9 cellular contexts compared by ENCODE assay signal in the genomic region with DNA sequence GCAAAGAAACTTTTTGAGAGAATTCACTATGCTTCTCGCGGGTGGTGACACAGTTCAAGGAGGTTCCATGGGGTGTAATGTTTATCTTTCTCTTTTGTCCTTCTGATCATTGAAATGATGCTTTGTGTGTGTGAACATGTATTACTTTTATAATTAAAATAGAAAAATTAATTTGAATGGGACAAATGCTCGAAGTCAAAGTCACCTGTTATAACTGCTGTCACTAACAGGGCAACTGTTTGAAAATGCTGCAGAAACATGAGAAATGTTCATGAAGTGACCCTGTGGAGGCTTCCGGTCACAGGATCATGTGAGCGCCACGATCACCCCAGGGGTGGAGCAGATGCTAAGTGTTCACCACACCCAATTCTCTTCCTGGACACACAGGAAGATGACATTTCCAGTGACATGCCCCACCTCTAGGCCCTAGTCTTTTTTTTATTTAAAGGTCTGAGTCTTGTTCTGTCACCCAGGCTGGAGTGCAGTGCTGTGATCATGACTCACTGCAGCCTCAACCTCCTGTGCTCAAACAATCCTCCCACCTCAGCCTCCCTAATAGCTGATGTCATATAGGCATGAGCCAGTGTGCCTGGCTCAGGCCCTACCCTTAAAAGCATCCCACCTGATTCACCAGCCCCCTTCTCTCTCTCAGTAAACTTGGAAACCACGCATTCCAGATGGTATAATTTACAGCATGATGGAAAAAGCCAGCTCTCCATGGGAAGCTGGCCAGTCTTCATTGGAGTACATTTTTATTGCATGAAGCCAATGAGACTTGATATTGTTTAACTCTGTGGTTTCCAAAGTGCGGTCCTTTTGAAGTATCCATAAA. TPM values are rescaled to one million over a fixed set of nuclear protein-coding genes. Genes with fewer than 3 reads are reported as not detected.
A peak's percentile ranks its signal among the peaks of the same experiment; 100 is the strongest.
DNase-seq lines count a peak whose midpoint lies in the region; ATAC-seq and TF ChIP-seq lines count a peak whose summit lies in the region.
"Had no signal": no experiment of that assay in that cellular context is flagged by ENCODE, and none has a peak within 500 bp of the region (broad histone marks: within the 10 kb centered on the region; RNA-seq: fewer than 3 reads in every experiment).

No MANE protein-coding gene starts in this region.

- peak; percentile 75 for ATAC-seq in lung (ENCODE audit: insufficient read depth, low FRiP score)

- no peaks in the 10 kb centered on the region for H3K27me3 ChIP-seq in CD8-positive, alpha-beta memory T cell (ENCODE audit: insufficient read depth, low read length, poor library complexity, severe bottlenecking)
- no peaks in the 10 kb centered on the region for H3K27me3 ChIP-seq in lung (ENCODE audit: control insufficient read depth, insufficient read depth)

- H3K9me3 Mint-ChIP-seq in CD8-positive, alpha-beta memory T cell, result no peaks in the 10 kb centered on the region
- H3K9me3 Mint-ChIP-seq in activated T-helper 1 cell treated with anti-CD3 and anti-CD28 coated beads, Interleukin-12 subunit alpha, Interleukin-12 subunit beta, Interleukin-2, Interleukin-4 antibody, amounts not matched to agents 30 ng/mL and 10 ng/mL and 1 ng/mL, durations not matched to agents 14 hours and 24 hours and 36 hours, result no peaks in the 10 kb centered on the region
- no peaks in the 10 kb centered on the region for H3K9me3 Mint-ChIP-seq in chondrocyte (ENCODE audit: low read depth)
- no peaks in the 10 kb centered on the region for H3K9me3 Mint-ChIP-seq in HFFc6

- H3K36me3 ChIP-seq in CD8-positive, alpha-beta memory T cell (ENCODE audit: insufficient read depth, low read length), result peaks cover 1% of the 10 kb centered on the region
- H3K36me3 ChIP-seq in lung (ENCODE audit: control insufficient read depth in 2 of 2, insufficient read depth in 2 of 2, low read length in 2 of 2), result no peaks in the 10 kb centered on the region

- intact Hi-C loops in activated T-helper 1 cell treated with anti-CD3 and anti-CD28 coated beads, Interleukin-12 subunit alpha, Interleukin-12 subunit beta, Interleukin-2, Interleukin-4 antibody, amounts not matched to agents 30 ng/mL and 10 ng/mL and 1 ng/mL, durations not matched to agents 14 hours and 24 hours and 36 hours (cut with micrococcal nuclease), result no loop called here

- DNase-seq in CD8-positive, alpha-beta memory T cell, result peak in 4 of 5 donors; percentile 29 to 56 (median 44)
- DNase-seq in HT1080 (ENCODE audit: low read depth), result peak; percentile 72
- peak; percentile 66 for DNase-seq in activated T-helper 1 cell treated with anti-CD3 and anti-CD28 coated beads, Interleukin-12 subunit alpha, Interleukin-12 subunit beta, Interleukin-2, Interleukin-4 antibody, amounts not matched to agents 30 ng/mL and 10 ng/mL and 1 ng/mL, durations not matched to agents 14 hours and 24 hours and 36 hours (ENCODE audit: low spot score)
- DNase-seq in lung (ENCODE audit: low spot score), result peak; percentile 51
- no peak for DNase-seq in hepatic stellate cell (ENCODE audit: low spot score)
- no peak for DNase-seq in chondrocyte (ENCODE audit: low spot score)
- no peak for DNase-seq in NCI-H187 (lab: John Stamatoyannopoulos, UW)
- DNase-seq in HFFc6, result no peak

- H3K36me3 Mint-ChIP-seq in CD8-positive, alpha-beta memory T cell, result peaks cover 0 to 7% (median 5%) of the 10 kb centered on the region in 3 donors
- peaks cover 4% of the 10 kb centered on the region for H3K36me3 Mint-ChIP-seq in activated T-helper 1 cell treated with anti-CD3 and anti-CD28 coated beads, Interleukin-12 subunit alpha, Interleukin-12 subunit beta, Interleukin-2, Interleukin-4 antibody, amounts not matched to agents 30 ng/mL and 10 ng/mL and 1 ng/mL, durations not matched to agents 14 hours and 24 hours and 36 hours (ENCODE audit: low read depth)
- no peaks in the 10 kb centered on the region for H3K36me3 Mint-ChIP-seq in chondrocyte (ENCODE audit: low read depth)
- no peaks in the 10 kb centered on the region for H3K36me3 Mint-ChIP-seq in HFFc6 (ENCODE audit: low read depth)

- no peaks in the 10 kb centered on the region for H3K27me3 Mint-ChIP-seq in CD8-positive, alpha-beta memory T cell
- H3K27me3 Mint-ChIP-seq in activated T-helper 1 cell treated with anti-CD3 and anti-CD28 coated beads, Interleukin-12 subunit alpha, Interleukin-12 subunit beta, Interleukin-2, Interleukin-4 antibody, amounts not matched to agents 30 ng/mL and 10 ng/mL and 1 ng/mL, durations not matched to agents 14 hours and 24 hours and 36 hours (ENCODE audit: insufficient read depth), result no peaks in the 10 kb centered on the region
- H3K27me3 Mint-ChIP-seq in chondrocyte (ENCODE audit: low read depth) (no peaks in the 10 kb centered on the region), HFFc6 (ENCODE audit: insufficient read depth) (peaks cover 5% of the 10 kb centered on the region)

- peak overlapping the region; percentile 28 for H3K4me3 ChIP-seq in CD8-positive, alpha-beta memory T cell (ENCODE audit: low read length)
- no peak overlapping the region for H3K4me3 ChIP-seq in lung

- peak overlapping the region; percentile 47 to 98 (median 94) for H3K27ac Mint-ChIP-seq in CD8-positive, alpha-beta memory T cell
- peak overlapping the region; percentile 84 for H3K27ac Mint-ChIP-seq in activated T-helper 1 cell treated with anti-CD3 and anti-CD28 coated beads, Interleukin-12 subunit alpha, Interleukin-12 subunit beta, Interleukin-2, Interleukin-4 antibody, amounts not matched to agents 30 ng/mL and 10 ng/mL and 1 ng/mL, durations not matched to agents 14 hours and 24 hours and 36 hours
- H3K27ac Mint-ChIP-seq in chondrocyte (ENCODE audit: unreplicated experiment) (no peak overlapping the region), HFFc6 (no peak overlapping the region)

- no peaks in the 10 kb centered on the region for H3K9me3 ChIP-seq in CD8-positive, alpha-beta memory T cell (ENCODE audit: low read length)
- no peaks in the 10 kb centered on the region for H3K9me3 ChIP-seq in lung (ENCODE audit: control insufficient read depth in 2 of 2, insufficient read depth in 1 of 2, low read length in 1 of 2)

- TF ChIP-seq CTCF in lung (IDR thresholded peaks at IDR 0.05; ENCODE audit: control extremely low read depth, extremely low read depth) (no peak), chondrocyte (IDR thresholded peaks at IDR 0.05) (no peak), HFFc6 (IDR thresholded peaks at IDR 0.05) (no peak)

- peaks cover 47 to 54% (median 49%) of the 10 kb centered on the region in 3 donors for H3K4me1 Mint-ChIP-seq in CD8-positive, alpha-beta memory T cell
- H3K4me1 Mint-ChIP-seq in activated T-helper 1 cell treated with anti-CD3 and anti-CD28 coated beads, Interleukin-12 subunit alpha, Interleukin-12 subunit beta, Interleukin-2, Interleukin-4 antibody, amounts not matched to agents 30 ng/mL and 10 ng/mL and 1 ng/mL, durations not matched to agents 14 hours and 24 hours and 36 hours (ENCODE audit: low read depth), result peaks cover 35% of the 10 kb centered on the region
- no peaks in the 10 kb centered on the region for H3K4me1 Mint-ChIP-seq in chondrocyte (ENCODE audit: low read depth)
- peaks cover 7% of the 10 kb centered on the region for H3K4me1 Mint-ChIP-seq in HFFc6 (ENCODE audit: low read depth)

- WGBS in lung, 2 donors, result 58 to 67% methylated on average over 8 of the region's 8 CpGs

- H3K4me3 Mint-ChIP-seq in CD8-positive, alpha-beta memory T cell, result peak overlapping the region in 6 of 7 donors; percentile 56 to 77 (median 68)
- peak overlapping the region; percentile 17 for H3K4me3 Mint-ChIP-seq in activated T-helper 1 cell treated with anti-CD3 and anti-CD28 coated beads, Interleukin-12 subunit alpha, Interleukin-12 subunit beta, Interleukin-2, Interleukin-4 antibody, amounts not matched to agents 30 ng/mL and 10 ng/mL and 1 ng/mL, durations not matched to agents 14 hours and 24 hours and 36 hours
- H3K4me3 Mint-ChIP-seq in chondrocyte (ENCODE audit: unreplicated experiment), result no peak overlapping the region
- H3K4me3 Mint-ChIP-seq in HFFc6, result no peak overlapping the region

- POLR2A ChIA-PET in CD8-positive, alpha-beta memory T cell (lab: Charles Lee), result interaction anchor here (1.2 kb wide), 1 partner anchor 17 kb away, joined by 4 read pairs; no protein-coding TSS in a partner anchor

- CTCF ChIA-PET in CD8-positive, alpha-beta memory T cell (lab: Charles Lee), result interaction anchor here (1.2 to 3.6 kb wide), 5 partner anchors 7 to 23 kb away, joined by 3 to 17 read pairs (median 11); partner anchors contain the start of gene ATP6V0D1

- peak overlapping the region; percentile 21 for H3K27ac ChIP-seq in CD8-positive, alpha-beta memory T cell (ENCODE audit: low read depth, low read length)
- peak overlapping the region in 1 of 2 donors; percentile 68 for H3K27ac ChIP-seq in lung (ENCODE audit: low read depth in 1 of 2, low read length in 1 of 2)

- H3K4me1 ChIP-seq in CD8-positive, alpha-beta memory T cell (ENCODE audit: insufficient read depth, low read length), result peaks cover 59% of the 10 kb centered on the region
- H3K4me1 ChIP-seq in lung (ENCODE audit: control insufficient read depth in 2 of 2, insufficient read depth in 2 of 2, low read length in 2 of 2), result no peaks in the 10 kb centered on the region

RNA-seq across cellular contexts. Expression of gene AGRP, which starts 21.1 kb away (rescaled TPM):
- not detected for total RNA-seq in CD8-positive, alpha-beta memory T cell
- polyA plus RNA-seq in CD8-positive, alpha-beta memory T cell, result not detected
- not detected in 2 replicates for total RNA-seq in HT1080 (2014; rRNA removed; shearing (Covaris generic))
- not detected in 2 replicates for polyA plus RNA-seq in HT1080 (2015; cell fraction: cytosol; rRNA removed)
- not detected in 2 replicates for polyA plus RNA-seq in HT1080 (2015; cell fraction: nucleus; rRNA removed)
- not detected in 2 replicates for total RNA-seq in activated T-helper 1 cell treated with anti-CD3 and anti-CD28 coated beads, Interleukin-12 subunit alpha, Interleukin-12 subunit beta, Interleukin-2, Interleukin-4 antibody, amounts not matched to agents 30 ng/mL and 10 ng/mL and 1 ng/mL, durations not matched to agents 14 hours and 24 hours and 36 hours
- total RNA-seq in lung (1 to 10 TPM in 1 of 2 donors, not detected in 1; 1.4 TPM), chondrocyte (not detected in 3 replicates)
- 1 to 10 TPM in 1 of 2 donors, under 1 TPM in 1; 0.97 to 8.3 TPM for polyA plus RNA-seq in lung
- total RNA-seq in HFFc6 (2021; fragmentation: NEBNext Ultra II Directional; extraction: Animal tissue kit (Norgen Biotek cat#: 25700)), result not detected
- total RNA-seq: subcutaneous adipose tissue had no signal

RNA-seq across cellular contexts. Expression of gene ATP6V0D1, which starts 23.4 kb away (rescaled TPM):
- total RNA-seq in CD8-positive, alpha-beta memory T cell, result 10 to 100 TPM; 49.3 to 57.6 TPM
- polyA plus RNA-seq in CD8-positive, alpha-beta memory T cell, result 107 TPM
- 89.7 and 108 TPM in 2 replicates for total RNA-seq in HT1080 (2014; rRNA removed; shearing (Covaris generic))
- 67.0 and 67.1 TPM in 2 replicates for polyA plus RNA-seq in HT1080 (2015; cell fraction: cytosol; rRNA removed)
- polyA plus RNA-seq in HT1080 (2015; cell fraction: nucleus; rRNA removed), result 62.2 and 67.6 TPM in 2 replicates
- 37.7 and 41.5 TPM in 2 replicates for total RNA-seq in activated T-helper 1 cell treated with anti-CD3 and anti-CD28 coated beads, Interleukin-12 subunit alpha, Interleukin-12 subunit beta, Interleukin-2, Interleukin-4 antibody, amounts not matched to agents 30 ng/mL and 10 ng/mL and 1 ng/mL, durations not matched to agents 14 hours and 24 hours and 36 hours
- total RNA-seq in lung (100 to 1,000 TPM in 1 of 2 donors, 10 to 100 TPM in 1; 87.2 to 185 TPM), chondrocyte (83.8 to 89.8 TPM (median 85.5 TPM) in 3 replicates)
- 100 to 1,000 TPM in 1 of 2 donors, 10 to 100 TPM in 1; 39.6 to 249 TPM for polyA plus RNA-seq in lung
- 100 to 1,000 TPM; 102 to 130 (median 118) TPM for total RNA-seq in HFFc6 (2021; fragmentation: NEBNext Ultra II Directional; extraction: Animal tissue kit (Norgen Biotek cat#: 25700))

RNA-seq across cellular contexts. Expression of gene RIPOR1, which starts 24.2 kb away (rescaled TPM):
- total RNA-seq in CD8-positive, alpha-beta memory T cell, result 10 to 100 TPM; 23.2 to 27.4 TPM
- polyA plus RNA-seq in CD8-positive, alpha-beta memory T cell, result 6.1 TPM
- total RNA-seq in HT1080 (2014; rRNA removed; shearing (Covaris generic)), result 17.2 and 18.2 TPM in 2 replicates
- 32.3 and 34.9 TPM in 2 replicates for polyA plus RNA-seq in HT1080 (2015; cell fraction: cytosol; rRNA removed)
- polyA plus RNA-seq in HT1080 (2015; cell fraction: nucleus; rRNA removed), result 53.8 and 54.0 TPM in 2 replicates
- total RNA-seq in activated T-helper 1 cell treated with anti-CD3 and anti-CD28 coated beads, Interleukin-12 subunit alpha, Interleukin-12 subunit beta, Interleukin-2, Interleukin-4 antibody, amounts not matched to agents 30 ng/mL and 10 ng/mL and 1 ng/mL, durations not matched to agents 14 hours and 24 hours and 36 hours, result 26.3 and 27.1 TPM in 2 replicates
- total RNA-seq in lung, result 100 to 1,000 TPM in 1 of 2 donors, 10 to 100 TPM in 1; 85.1 to 122 TPM
- 10 to 100 TPM; 44.1 to 55.6 TPM for polyA plus RNA-seq in lung
- 52.0 to 99.1 TPM (median 97.6 TPM) in 3 replicates for total RNA-seq in chondrocyte
- 100 to 1,000 TPM in 1 of 6 experiments, 10 to 100 TPM in 5; 72.2 to 101 (median 82.9) TPM for total RNA-seq in HFFc6 (2021; fragmentation: NEBNext Ultra II Directional; extraction: Animal tissue kit (Norgen Biotek cat#: 25700))

RNA-seq across cellular contexts. Expression of gene CTCF, which starts 57.9 kb away (rescaled TPM):
- total RNA-seq in CD8-positive, alpha-beta memory T cell, result 10 to 100 TPM; 65.4 to 67.4 TPM
- polyA plus RNA-seq in CD8-positive, alpha-beta memory T cell, result 66.4 TPM
- 44.4 and 53.8 TPM in 2 replicates for total RNA-seq in HT1080 (2014; rRNA removed; shearing (Covaris generic))
- polyA plus RNA-seq in HT1080 (2015; cell fraction: cytosol; rRNA removed), result 35.9 and 41.1 TPM in 2 replicates
- 48.9 and 49.9 TPM in 2 replicates for polyA plus RNA-seq in HT1080 (2015; cell fraction: nucleus; rRNA removed)
- total RNA-seq in activated T-helper 1 cell treated with anti-CD3 and anti-CD28 coated beads, Interleukin-12 subunit alpha, Interleukin-12 subunit beta, Interleukin-2, Interleukin-4 antibody, amounts not matched to agents 30 ng/mL and 10 ng/mL and 1 ng/mL, durations not matched to agents 14 hours and 24 hours and 36 hours, result 64.7 and 67.6 TPM in 2 replicates
- total RNA-seq in lung (10 to 100 TPM; 28.5 to 54.2 TPM), chondrocyte (31.2 to 34.2 TPM (median 32.3 TPM) in 3 replicates)
- polyA plus RNA-seq in lung, result 10 to 100 TPM; 16.7 to 18.1 TPM
- total RNA-seq in HFFc6 (2021; fragmentation: NEBNext Ultra II Directional; extraction: Animal tissue kit (Norgen Biotek cat#: 25700)), result 10 to 100 TPM; 22.6 to 31.1 (median 29.4) TPM

Comparison
In these comparisons a context has a peak if more than half of its experiments do, and no peak if none do; other contexts are left out.
1. DNase-seq: peak in CD8-positive, alpha-beta memory T cell (4 of 5), HT1080 (single experiment), activated T-helper 1 cell treated with anti-CD3 and anti-CD28 coated beads, Interleukin-12 subunit alpha, Interleukin-12 subunit beta, Interleukin-2, Interleukin-4 antibody, amounts not matched to agents 30 ng/mL and 10 ng/mL and 1 ng/mL, durations not matched to agents 14 hours and 24 hours and 36 hours (single experiment) and lung (single experiment); none in hepatic stellate cell (single experiment), chondrocyte (single experiment), NCI-H187 (0 of 2) and HFFc6 (single experiment).
2. H3K27ac Mint-ChIP-seq: peak in CD8-positive, alpha-beta memory T cell (8 of 8) and activated T-helper 1 cell treated with anti-CD3 and anti-CD28 coated beads, Interleukin-12 subunit alpha, Interleukin-12 subunit beta, Interleukin-2, Interleukin-4 antibody, amounts not matched to agents 30 ng/mL and 10 ng/mL and 1 ng/mL, durations not matched to agents 14 hours and 24 hours and 36 hours (single experiment); none in chondrocyte (single experiment) and HFFc6 (single experiment).
3. H3K4me3 Mint-ChIP-seq: peak in CD8-positive, alpha-beta memory T cell (6 of 7) and activated T-helper 1 cell treated with anti-CD3 and anti-CD28 coated beads, Interleukin-12 subunit alpha, Interleukin-12 subunit beta, Interleukin-2, Interleukin-4 antibody, amounts not matched to agents 30 ng/mL and 10 ng/mL and 1 ng/mL, durations not matched to agents 14 hours and 24 hours and 36 hours (single experiment); none in chondrocyte (single experiment) and HFFc6 (single experiment).